In genomic region chr11:73379189-73379880, GRCh38 we compare ENCODE assay signal across 18 cellular contexts. TPM values are rescaled to one million over a fixed set of nuclear protein-coding genes. Genes with fewer than 3 reads are reported as not detected.
A peak's percentile ranks its signal among the peaks of the same experiment; 100 is the strongest.
DNase-seq lines count a peak whose midpoint lies in the region; ATAC-seq and TF ChIP-seq lines count a peak whose summit lies in the region.
"Had no signal": no experiment of that assay in that cellular context is flagged by ENCODE, and none has a peak within 500 bp of the region (broad histone marks: within the 10 kb centered on the region; RNA-seq: fewer than 3 reads in every experiment).

No MANE protein-coding gene starts in this region.

- DNase-seq in Right ventricle myocardium superior: peak; percentile 64
- no peak for DNase-seq in left cardiac atrium
- no peak for DNase-seq in T-cell
- DNase-seq in lower lobe of right lung: peak; percentile 78
- DNase-seq in type B pancreatic cell (ENCODE audit: extremely low spot score, unreplicated experiment): no peak
- no peak for DNase-seq in H4 (ENCODE audit: low spot score)
- no peak for DNase-seq in activated effector memory CD4-positive, alpha-beta T cell treated with Interleukin-2 at 50 U/mL for 16 hours
- DNase-seq in NCI-H82 (lab: John Stamatoyannopoulos, UW): no peak
- DNase-seq: activated CD4-positive, alpha-beta T cell treated with anti-CD3 and anti-CD28 coated beads, Interleukin-2, amount 10 ng/mL, durations not matched to agents 24 days and 14 days; AML-193; amygdala; endodermal cell; GDM1; mesendoderm; NCI-H187 treated with DMSO at 0.1 percent for 48 hours; NCI-H748 treated with DMSO at 0.1 percent for 48 hours; trophoblast cell had no signal

- no peaks in the 10 kb centered on the region for H3K36me3 ChIP-seq in lower lobe of right lung

- POLR2A ChIA-PET in T-cell (lab: Charles Lee): no interaction called here

- peak overlapping the region in 1 of 3 donors; percentile 17 for H3K4me3 Mint-ChIP-seq in T-cell
- H3K4me3 Mint-ChIP-seq in type B pancreatic cell: peak overlapping the region; percentile 44
- H3K4me3 Mint-ChIP-seq: endodermal cell had no signal

- no peaks in the 10 kb centered on the region for H3K27me3 Mint-ChIP-seq in T-cell
- H3K27me3 Mint-ChIP-seq in type B pancreatic cell: peaks cover 3% of the 10 kb centered on the region
- H3K27me3 Mint-ChIP-seq: activated CD4-positive, alpha-beta T cell treated with anti-CD3 and anti-CD28 coated beads, Interleukin-2, amount 10 ng/mL, durations not matched to agents 24 days and 14 days had no signal

- H3K4me1 Mint-ChIP-seq in T-cell (peaks cover 63 to 78% (median 65%) of the 10 kb centered on the region in 3 donors), type B pancreatic cell (ENCODE audit: unreplicated experiment) (peaks cover 24% of the 10 kb centered on the region)

- peaks cover 74% of the 10 kb centered on the region for H3K4me1 ChIP-seq in lower lobe of right lung

- H3K27ac Mint-ChIP-seq in T-cell (peak overlapping the region; percentile 27 to 31), type B pancreatic cell (no peak overlapping the region)
- H3K27ac Mint-ChIP-seq: endodermal cell had no signal

- ATAC-seq in Right ventricle myocardium superior (ENCODE audit: poor library complexity) (no peak), left cardiac atrium (no peak), T-cell (replicated peaks in 1 of 4) (no peak), lower lobe of right lung (peak in 1 of 2 donors; percentile 36)
- ATAC-seq: right cardiac atrium had no signal

- no peak overlapping the region for H3K4me3 ChIP-seq in lower lobe of right lung

- TF ChIP-seq CTCF in lower lobe of right lung (IDR thresholded peaks at IDR 0.05) (no peak), type B pancreatic cell (conservative IDR thresholded peaks at IDR 0.05) (no peak)

- H3K9me3 ChIP-seq in lower lobe of right lung: no peaks in the 10 kb centered on the region

- H3K9me3 Mint-ChIP-seq in T-cell (no peaks in the 10 kb centered on the region), type B pancreatic cell (no peaks in the 10 kb centered on the region)
- H3K9me3 Mint-ChIP-seq: activated CD4-positive, alpha-beta T cell treated with anti-CD3 and anti-CD28 coated beads, Interleukin-2, amount 10 ng/mL, durations not matched to agents 24 days and 14 days; endodermal cell had no signal

- H3K36me3 Mint-ChIP-seq in T-cell: no peaks in the 10 kb centered on the region
- H3K36me3 Mint-ChIP-seq in type B pancreatic cell: no peaks in the 10 kb centered on the region

- intact Hi-C loops in Right ventricle myocardium superior (cut with DNase I): no loop called here
- intact Hi-C loops in left cardiac atrium (cut with DNase I): no loop called here
- intact Hi-C loops in lower lobe of right lung (cut with DNase I): no loop called here

- H3K27me3 ChIP-seq in lower lobe of right lung (ENCODE audit: low read depth): no peaks in the 10 kb centered on the region

- no peak overlapping the region for H3K27ac ChIP-seq in lower lobe of right lung

- CTCF ChIA-PET in T-cell (lab: Charles Lee): interaction anchor here in 1 of 2 donors (0.5 kb wide), 1 partner anchor 27 kb away, joined by 3 read pairs; no protein-coding TSS in a partner anchor

RNA-seq across cellular contexts. Expression of gene RELT, which starts 3.1 kb away (rescaled TPM):
- total RNA-seq in Right ventricle myocardium superior: 1.3 TPM
- total RNA-seq in left cardiac atrium: 1 to 10 TPM; 4.3 to 8.3 TPM
- total RNA-seq in T-cell: 100 to 1,000 TPM in 1 of 5 donors, 10 to 100 TPM in 4; 15.6 to 113 (median 19.9) TPM
- 15.4 TPM for total RNA-seq in lower lobe of right lung
- total RNA-seq in type B pancreatic cell (ENCODE audit: low replicate concordance): 2.9 and 8.5 TPM in 2 replicates
- total RNA-seq in H4 (2014; rRNA removed; shearing (Covaris generic)): 2.1 and 2.2 TPM in 2 replicates

Comparison
In these comparisons a context has a peak if more than half of its experiments do, and no peak if none do; other contexts are left out.
1. DNase-seq: peak in Right ventricle myocardium superior (single experiment) and lower lobe of right lung (single experiment); none in left cardiac atrium (single experiment), T-cell (0 of 34), type B pancreatic cell (single experiment), H4 (single experiment), activated effector memory CD4-positive, alpha-beta T cell treated with Interleukin-2 at 50 U/mL for 16 hours (single experiment) and NCI-H82 (single experiment).